ENCODE assay signal across 8 cellular contexts in genomic region chr3:52225452-52226228, GRCh38. TPM values are rescaled to one million over a fixed set of nuclear protein-coding genes. Genes with fewer than 3 reads are reported as not detected.
DNase-seq lines count a peak whose midpoint lies in the region; ATAC-seq, FAIRE-seq and TF ChIP-seq lines count a peak whose summit lies in the region.

TSS of gene TLR9 (minus strand) at chr3:52225645. CDS start at chr3:52225529, 116 bp downstream.

- peaks cover 6% of the 10 kb centered on the region; the same call in 1 of the 2 replicates for H3K79me2 ChIP-seq in OCI-LY1 (ENCODE audit: insufficient read depth, low read length)

- H3K4me3 Mint-ChIP-seq in CD14-positive monocyte, result peak within 1 kb of the TSS in 1 of 2 donors; percentile 47

- peak; percentile 73 for ATAC-seq in GM18873 (IDR thresholded peaks at IDR 0.05; ENCODE audit: low FRiP score, unreplicated experiment)
- peak; percentile 58 for ATAC-seq in HG02973 (IDR thresholded peaks at IDR 0.05; ENCODE audit: unreplicated experiment)
- peak in 1 of 2 donors; percentile 24 for ATAC-seq in lower lobe of right lung

- H3K4me3 ChIP-seq in OCI-LY1 (ENCODE audit: low read depth, low read length, poor library complexity, severe bottlenecking) (peak within 1 kb of the TSS; percentile 64), lower lobe of right lung (no peak within 1 kb of the TSS), kidney (ENCODE audit: low read length in 2 of 2) (no peak within 1 kb of the TSS)

- H3K36me3 ChIP-seq in OCI-LY1 (ENCODE audit: insufficient read depth, low read length), result peaks cover 50% of the 10 kb centered on the region; the same call in 1 of the 2 replicates
- H3K36me3 ChIP-seq in lower lobe of right lung, result peaks cover 32% of the 10 kb centered on the region
- peaks cover 9 to 15% of the 10 kb centered on the region in 2 donors for H3K36me3 ChIP-seq in kidney (ENCODE audit: control insufficient read depth in 1 of 2, insufficient read depth in 2 of 2, low read length in 2 of 2)

- H3K27ac Mint-ChIP-seq in CD14-positive monocyte, result peak within 1 kb of the TSS; percentile 30 to 86 (median 77)

- no peak for FAIRE-seq in kidney (lab: Jason Lieb, UNC)

- peak; percentile 90 for DNase-seq in CD14-positive monocyte (ENCODE audit: low spot score)
- DNase-seq in lower lobe of right lung, result no peak
- no peak for DNase-seq in RKO (ENCODE audit: low spot score)
- DNase-seq in superior temporal gyrus (ENCODE audit: extremely low spot score), result no peak
- DNase-seq in kidney, result no peak

- H3K27ac ChIP-seq in OCI-LY1 (ENCODE audit: low read depth, low read length, poor library complexity, severe bottlenecking) (peak within 1 kb of the TSS; percentile 92), lower lobe of right lung (peak within 1 kb of the TSS; percentile 18), kidney (ENCODE audit: low read depth in 2 of 2, low read length in 2 of 2) (no peak within 1 kb of the TSS)

- intact Hi-C loops in CD14-positive monocyte (cut with micrococcal nuclease) (no loop called here), lower lobe of right lung (cut with DNase I) (no loop called here), kidney (cut with DNase I) (loop anchor here (10.0 kb wide), 1 partner anchor 119 kb away; no protein-coding TSS in a partner anchor)

- no peaks in the 10 kb centered on the region for H3F3A ChIP-seq in OCI-LY1 (ENCODE audit: insufficient read depth, low read length)

- TF ChIP-seq CTCF in CD14-positive monocyte (IDR thresholded peaks at IDR 0.05) (no peak), OCI-LY1 (IDR thresholded peaks at IDR 0.05; ENCODE audit: low read length) (no peak), lower lobe of right lung (IDR thresholded peaks at IDR 0.05) (no peak), kidney (IDR thresholded peaks at IDR 0.05; ENCODE audit: borderline replicate concordance, extremely low read depth, insufficient read depth) (no peak)

- no peaks in the 10 kb centered on the region for H4K20me1 ChIP-seq in OCI-LY1 (ENCODE audit: insufficient read depth, low read length)

- H3K27me3 ChIP-seq in OCI-LY1 (ENCODE audit: insufficient read depth, low read length) (no peaks in the 10 kb centered on the region), lower lobe of right lung (ENCODE audit: low read depth) (no peaks in the 10 kb centered on the region)

- no peaks in the 10 kb centered on the region for H3K9me3 ChIP-seq in OCI-LY1 (ENCODE audit: low read length)
- no peaks in the 10 kb centered on the region for H3K9me3 ChIP-seq in lower lobe of right lung
- no peaks in the 10 kb centered on the region for H3K9me3 ChIP-seq in kidney (ENCODE audit: control insufficient read depth in 1 of 2, low read length in 2 of 2)

- H3K27me3 Mint-ChIP-seq in CD14-positive monocyte (ENCODE audit: low read depth in 3 of 3), result peaks cover 0 to 2% (median 1%) of the 10 kb centered on the region in 3 donors

- H3K4me1 Mint-ChIP-seq in CD14-positive monocyte, result peaks cover 29% of the 10 kb centered on the region

- H3K9ac ChIP-seq in OCI-LY1 (ENCODE audit: low read length), result peak within 1 kb of the TSS; percentile 68
- no peak within 1 kb of the TSS for H3K9ac ChIP-seq in kidney (ENCODE audit: low read length in 2 of 2)

- no peak within 1 kb of the TSS for H2AFZ ChIP-seq in OCI-LY1 (ENCODE audit: low read length)

- peaks cover 43% of the 10 kb centered on the region for H3K4me1 ChIP-seq in OCI-LY1 (ENCODE audit: insufficient read depth, low read length, severe bottlenecking)
- peaks cover 14% of the 10 kb centered on the region for H3K4me1 ChIP-seq in lower lobe of right lung
- peaks cover 2 to 3% of the 10 kb centered on the region in 2 donors for H3K4me1 ChIP-seq in kidney (ENCODE audit: control insufficient read depth in 1 of 2, insufficient read depth in 1 of 2, low read depth in 1 of 2, low read length in 2 of 2)

- H3K36me3 Mint-ChIP-seq in CD14-positive monocyte, result peaks cover 59 to 60% of the 10 kb centered on the region in 2 donors

- H3K9me3 Mint-ChIP-seq in CD14-positive monocyte, result no peaks in the 10 kb centered on the region

- H3K4me2 ChIP-seq in OCI-LY1 (ENCODE audit: low read length), result peak within 1 kb of the TSS; percentile 71

- H3K9me2 ChIP-seq in OCI-LY1 (ENCODE audit: low read depth, low read length), result no peaks in the 10 kb centered on the region

RNA-seq across cellular contexts. Expression of gene TLR9, which starts in this region (rescaled TPM):
- polyA plus RNA-seq in CD14-positive monocyte (not detected), kidney (ENCODE audit: insufficient read depth, low read depth, low replicate concordance) (not detected)
- total RNA-seq in lower lobe of right lung (1.0 TPM), kidney (0.94 TPM)

Comparison
In these comparisons a context has a peak if more than half of its experiments do, and no peak if none do; other contexts are left out.
1. Peak in DNase-seq in CD14-positive monocyte; RNA of the gene not detected or under 1 TPM.
2. H3K27ac ChIP-seq: peak in OCI-LY1 (single experiment) and lower lobe of right lung (single experiment); none in kidney (0 of 2).